In genomic region chr22:38452373-38453064, GRCh38 we compare ENCODE assay signal across 16 cellular contexts. TPM values are rescaled to one million over a fixed set of nuclear protein-coding genes. Genes with fewer than 3 reads are reported as not detected.
A peak's percentile ranks its signal among the peaks of the same experiment; 100 is the strongest.
DNase-seq lines count a peak whose midpoint lies in the region; ATAC-seq and TF ChIP-seq lines count a peak whose summit lies in the region.
"Had no signal": no experiment of that assay in that cellular context is flagged by ENCODE, and none has a peak within 500 bp of the region (broad histone marks: within the 10 kb centered on the region; RNA-seq: fewer than 3 reads in every experiment).

No MANE protein-coding gene starts in this region.

- no peak overlapping the region for H3K4me3 ChIP-seq in AG10803 (ENCODE audit: low read length)
- H3K4me3 ChIP-seq: vagina had no signal

- no peak for ATAC-seq in GM19328 (IDR thresholded peaks at IDR 0.05; ENCODE audit: unreplicated experiment)
- ATAC-seq in GM21367 (IDR thresholded peaks at IDR 0.05; ENCODE audit: unreplicated experiment): no peak
- ATAC-seq in GM18498 (IDR thresholded peaks at IDR 0.05; ENCODE audit: unreplicated experiment): no peak
- ATAC-seq: natural killer cell, Panc1 had no signal

- no peak for TF ChIP-seq CTCF in AG10803 (conservative IDR thresholded peaks at IDR 0.05; ENCODE audit: low read length)

- DNase-seq in AG10803 (ENCODE audit: low read depth) (peak; percentile 51), NCI-H2171 (lab: John Stamatoyannopoulos, UW) (peak; percentile 83), fibroblast of gingiva (ENCODE audit: low read depth) (peak; percentile 21), myocyte (ENCODE audit: low read depth) (peak; percentile 53)
- no peak for DNase-seq in activated CD4-positive, CD25-positive, alpha-beta regulatory T cell treated with anti-CD3 and anti-CD28 coated beads, Interleukin-2, amount 50 U/mL, for 72 hours
- DNase-seq: HFFc6, natural killer cell, NCI-H2029 had no signal

RNA-seq across cellular contexts. Expression of gene KCNJ4, which starts 2.5 kb away (rescaled TPM):
- total RNA-seq in myocyte: 0.05 TPM in 1 of 2 replicates, not detected in the other
- not detected for polyA plus RNA-seq in myocyte (2012)
- total RNA-seq: HFFc6, natural killer cell, vagina had no signal
- polyA plus RNA-seq: AG04450, esophagus, keratinocyte had no signal

RNA-seq across cellular contexts. Expression of gene KDELR3, which starts 15.4 kb away (rescaled TPM):
- 23.4 and 28.9 TPM in 2 replicates for total RNA-seq in myocyte
- polyA plus RNA-seq in myocyte (2012): 67.7 TPM

RNA-seq across cellular contexts. Expression of gene DDX17, which starts 53.6 kb away (rescaled TPM):
- 393 and 559 TPM in 2 replicates for total RNA-seq in myocyte
- polyA plus RNA-seq in myocyte (2012): 180 TPM
